Comparison of ENCODE assay signal across 23 cellular contexts in genomic region chr2:151033454-151034248, GRCh38.
DNase-seq lines count a peak whose midpoint lies in the region; ATAC-seq and TF ChIP-seq lines count a peak whose summit lies in the region.
"Had no signal": no experiment of that assay in that cellular context is flagged by ENCODE, and none has a peak within 500 bp of the region (broad histone marks: within the 10 kb centered on the region; RNA-seq: fewer than 3 reads in every experiment).

No MANE protein-coding gene starts in this region.

- in situ Hi-C loops in IMR-90 (cut with MboI; ENCODE audit: low sequenced_read_pairs) (loop anchor here (10.0 to 25.0 kb wide), 2 partner anchors 539 to 1446 kb away; partner anchors contain the start of gene MMADHC), gastrocnemius medialis (cut with MboI; ENCODE audit: low sequenced_read_pairs in 4 of 4) (loop anchor here in 1 of 4 donors (25.0 kb wide), 1 partner anchor 1421 kb away; no protein-coding TSS in a partner anchor)

- H2BK20ac ChIP-seq in IMR-90 (ENCODE audit: low read depth, low read length) (peak overlapping the region; percentile 57), H9 (ENCODE audit: low read depth, low read length, poor library complexity, severe bottlenecking) (no peak overlapping the region)

- no peak overlapping the region for H3T11ph ChIP-seq in H9 (ENCODE audit: low read length)

- BruUV-seq in IMR-90 (replicated peaks; lab: Mats Ljungman, UMichigan): no TSS peak

- no peak for DNase-seq in IMR-90
- peak; percentile 54 for DNase-seq in NCI-H82 treated with DMSO at 0.1 percent for 48 hours (lab: John Stamatoyannopoulos, UW; ENCODE audit: unreplicated experiment)
- peak; percentile 59 for DNase-seq in retinal pigment epithelial cell (ENCODE audit: low read depth)
- no peak for DNase-seq in HEK293T (ENCODE audit: extremely low spot score)
- no peak for DNase-seq in H9
- no peak for DNase-seq in gastrocnemius medialis
- DNase-seq: CD8-positive, alpha-beta T cell; DMS79 treated with DMSO at 0.1 percent for 48 hours; GF-D8; NCI-H1048; NCI-H1417; NCI-H2029 treated with DMSO at 0.1 percent for 48 hours; NCI-H226; NCI-H510A treated with DMSO at 0.1 percent for 48 hours; PC-9 had no signal

- H3K9me1 ChIP-seq in IMR-90 (ENCODE audit: insufficient read depth, low read length): no peaks in the 10 kb centered on the region

- H2AK9ac ChIP-seq in IMR-90 (replicated peaks; ENCODE audit: low read depth, low read length, poor library complexity): no peak overlapping the region

- dilution Hi-C loops in IMR-90 (cut with HindIII; ENCODE audit: low sequenced_read_pairs, unreplicated experiment): no loop called here

- no peak overlapping the region for H4K8ac ChIP-seq in IMR-90 (ENCODE audit: low read depth in 2 of 2, low read length in 2 of 2)
- no peak overlapping the region for H4K8ac ChIP-seq in H9 (replicated peaks; ENCODE audit: insufficient read length, low read depth, low read length)

- no peaks in the 10 kb centered on the region for H4K20me1 ChIP-seq in IMR-90 (ENCODE audit: insufficient read depth, low read length)
- H4K20me1 ChIP-seq in H9 (ENCODE audit: control insufficient read depth, insufficient read depth, insufficient read length): no peaks in the 10 kb centered on the region

- H3K18ac ChIP-seq in IMR-90 (ENCODE audit: low read depth, low read length) (peak overlapping the region; percentile 84), H9 (ENCODE audit: insufficient read length, low read depth, low read length) (no peak overlapping the region)

- CTCF ChIA-PET in IMR-90 (lab: Yijun Ruan, JAX): interaction anchor here (1.4 kb wide), 1 partner anchor 18 kb away, joined by 4 read pairs; no protein-coding TSS in a partner anchor
- CTCF ChIA-PET in HEK293T (lab: Yijun Ruan, JAX): no interaction called here

- H3K14ac ChIP-seq in IMR-90 (replicated peaks; ENCODE audit: low read depth, low read length) (no peak overlapping the region), H9 (ENCODE audit: insufficient read depth, low read length) (no peak overlapping the region)

- peaks cover 0 to 12% (median 0%) of the 10 kb centered on the region in 5 experiments for H3K9me3 Mint-ChIP-seq in brain
- no peaks in the 10 kb centered on the region for H3K9me3 Mint-ChIP-seq in H9
- H3K9me3 Mint-ChIP-seq: CD8-positive, alpha-beta T cell; IgD-negative memory B cell had no signal

- no peaks in the 10 kb centered on the region for H3K79me2 ChIP-seq in H9 (ENCODE audit: insufficient read depth, low read length)

- peak overlapping the region; percentile 33; the same call in 1 of the 2 replicates for H2BK120ac ChIP-seq in IMR-90 (ENCODE audit: low read depth, low read length)
- no peak overlapping the region for H2BK120ac ChIP-seq in H9 (ENCODE audit: low read depth, low read length, poor library complexity, severe bottlenecking)

- peak overlapping the region; percentile 46; the same call in 1 of the 2 replicates for H4K5ac ChIP-seq in IMR-90 (ENCODE audit: low read depth, low read length)
- H4K5ac ChIP-seq in H9 (ENCODE audit: insufficient read length, low read depth, low read length): no peak overlapping the region

- H3K36me3 Mint-ChIP-seq in brain: no peaks in the 10 kb centered on the region
- no peaks in the 10 kb centered on the region for H3K36me3 Mint-ChIP-seq in H9 (ENCODE audit: insufficient read depth in 1 of 3, low read depth in 3 of 3)
- H3K36me3 Mint-ChIP-seq: CD8-positive, alpha-beta T cell; IgD-negative memory B cell had no signal

- H3K56ac ChIP-seq in IMR-90 (ENCODE audit: extremely low read depth, insufficient read depth, low read length) (no peak overlapping the region), H9 (ENCODE audit: insufficient read length, low read depth, low read length) (no peak overlapping the region)

- peaks cover 5% of the 10 kb centered on the region for H3K4me1 ChIP-seq in IMR-90 (ENCODE audit: control insufficient read depth, insufficient read depth, low read length)
- no peaks in the 10 kb centered on the region; the same call in 1 of the 2 replicates for H3K4me1 ChIP-seq in H9 (ENCODE audit: insufficient read depth, low read length)
- H3K4me1 ChIP-seq in gastrocnemius medialis: no peaks in the 10 kb centered on the region
- H3K4me1 ChIP-seq: A549, SJSA1 had no signal

- ATAC-seq in IMR-90 (ENCODE audit: low read depth) (no peak), gastrocnemius medialis (no peak)
- ATAC-seq: A549; CD8-positive, alpha-beta T cell; Right ventricle myocardium inferior had no signal

- TF ChIP-seq POLR2A in IMR-90 (IDR thresholded peaks at IDR 0.05; ENCODE audit: low read depth, low read length) (no peak), gastrocnemius medialis (IDR thresholded peaks at IDR 0.05) (no peak)

- H3K23me2 ChIP-seq in H9 (ENCODE audit: insufficient read length, low read depth, low read length, poor library complexity, severe bottlenecking): no peaks in the 10 kb centered on the region

- H4K91ac ChIP-seq in IMR-90 (ENCODE audit: insufficient read depth, low read depth, low read length) (no peak overlapping the region), H9 (ENCODE audit: insufficient read length, low read depth, low read length) (no peak overlapping the region)

- POLR2A ChIA-PET in IMR-90 (lab: Charles Lee; ENCODE audit: unreplicated experiment) (interaction anchor here (0.6 kb wide), 1 partner anchor 359 kb away, joined by 4 read pairs; no protein-coding TSS in a partner anchor), HEK293T (lab: Yijun Ruan, JAX) (no interaction called here)

- 60% methylated on average over 1 of the region's 4 CpGs; no CpG with 5 or more reads in 1 of the 2 experiments for WGBS in IMR-90 (ENCODE audit: extremely low coverage in 2 of 2, insufficient read length in 1 of 2), 2 experiments
- WGBS in H9 (ENCODE audit: extremely low coverage, insufficient read length, low lambda C conversion rate): no CpG with 5 or more reads among the region's 4 CpGs

- H3K27me3 ChIP-seq in IMR-90 (ENCODE audit: control insufficient read depth, insufficient read depth, low read length) (no peaks in the 10 kb centered on the region), H9 (ENCODE audit: insufficient read depth, low read length) (no peaks in the 10 kb centered on the region), gastrocnemius medialis (no peaks in the 10 kb centered on the region)
- H3K27me3 ChIP-seq: SJSA1 had no signal

- H3K9ac ChIP-seq in IMR-90 (ENCODE audit: low read depth, low read length) (peak overlapping the region; percentile 46; the same call in 1 of the 2 replicates), H9 (ENCODE audit: extremely low read depth, insufficient read length, low read length) (no peak overlapping the region)
- H3K9ac ChIP-seq: KMS-11 had no signal

- no peak overlapping the region for H2AFZ ChIP-seq in IMR-90 (replicated peaks; ENCODE audit: low read length, poor library complexity)
- no peak overlapping the region for H2AFZ ChIP-seq in H9 (ENCODE audit: low read length)
- H2AFZ ChIP-seq: PC-9 had no signal

- no peaks in the 10 kb centered on the region for H3K9me3 ChIP-seq in IMR-90 (ENCODE audit: control insufficient read depth, insufficient read depth, low read length)
- H3K9me3 ChIP-seq in H9 (ENCODE audit: control insufficient read depth, low read depth, low read length): no peaks in the 10 kb centered on the region
- H3K9me3 ChIP-seq in gastrocnemius medialis: no peaks in the 10 kb centered on the region
- H3K9me3 ChIP-seq: A549, SJSA1 had no signal

- H2AK5ac ChIP-seq in IMR-90 (ENCODE audit: low read depth, low read length) (no peak overlapping the region; the same call in 1 of the 2 replicates), H9 (ENCODE audit: insufficient read length, low read length) (no peak overlapping the region)

- H3K27me3 Mint-ChIP-seq in brain: peaks cover 3% of the 10 kb centered on the region
- no peaks in the 10 kb centered on the region for H3K27me3 Mint-ChIP-seq in H9 (ENCODE audit: low read depth)

- TF ChIP-seq CTCF in IMR-90 (conservative IDR thresholded peaks at IDR 0.05; ENCODE audit: low read depth, low read length) (no peak), brain (conservative IDR thresholded peaks at IDR 0.05) (no peak), retinal pigment epithelial cell (conservative IDR thresholded peaks at IDR 0.05; ENCODE audit: low read depth, low read length) (no peak), H9 (conservative IDR thresholded peaks at IDR 0.05) (no peak), gastrocnemius medialis (IDR thresholded peaks at IDR 0.05 in 4 of 5, conservative IDR thresholded peaks at IDR 0.05 in 1 of 5) (no peak)

- H3K4me3 ChIP-seq in IMR-90 (ENCODE audit: insufficient read depth, low read depth, low read length): no peak overlapping the region
- H3K4me3 ChIP-seq in retinal pigment epithelial cell (ENCODE audit: low read length): no peak overlapping the region
- no peak overlapping the region for H3K4me3 ChIP-seq in gastrocnemius medialis
- H3K4me3 ChIP-seq: A549, PC-9, SJSA1 had no signal

- no peak overlapping the region for H3K23ac ChIP-seq in IMR-90 (ENCODE audit: low read depth, low read length)
- no peak overlapping the region for H3K23ac ChIP-seq in H9 (ENCODE audit: insufficient read length, low read depth, low read length)

- H3K4ac ChIP-seq in IMR-90 (ENCODE audit: low read depth, low read length) (peak overlapping the region; percentile 47; the same call in 1 of the 2 replicates), H9 (ENCODE audit: low read depth, low read length) (no peak overlapping the region)

- H3K79me1 ChIP-seq in IMR-90 (ENCODE audit: low read depth in 1 of 2, low read length in 2 of 2) (no peaks in the 10 kb centered on the region), H9 (ENCODE audit: insufficient read depth, low read depth, low read length, poor library complexity, severe bottlenecking) (no peaks in the 10 kb centered on the region)

- H2BK15ac ChIP-seq in IMR-90 (ENCODE audit: low read depth, low read length) (peak overlapping the region; percentile 6; the same call in 1 of the 3 replicates), H9 (ENCODE audit: low read depth, low read length) (no peak overlapping the region)

- H3K27ac Mint-ChIP-seq in brain (peak overlapping the region; percentile 2 to 93 (median 48)), H9 (no peak overlapping the region; a peak in 1 of 7 replicates)
- H3K27ac Mint-ChIP-seq: B cell; CD8-positive, alpha-beta T cell; IgD-negative memory B cell had no signal

- H3K4me3 Mint-ChIP-seq in brain: peak overlapping the region in 1 of 5 experiments; percentile 5
- H3K4me3 Mint-ChIP-seq in H9: no peak overlapping the region
- H3K4me3 Mint-ChIP-seq: B cell; CD8-positive, alpha-beta T cell had no signal

- no peak overlapping the region for H2BK12ac ChIP-seq in H9 (ENCODE audit: insufficient read length, low read depth, low read length)

- peak overlapping the region; percentile 40 for H2BK5ac ChIP-seq in IMR-90 (ENCODE audit: low read depth, low read length, poor library complexity, severe bottlenecking)
- no peak overlapping the region for H2BK5ac ChIP-seq in H9 (ENCODE audit: insufficient read length, low read length)

- TF ChIP-seq RAD21 in IMR-90 (IDR thresholded peaks at IDR 0.05; ENCODE audit: low read length): no peak

- H3K4me2 ChIP-seq in IMR-90 (ENCODE audit: low read depth, low read length): no peak overlapping the region
- H3K4me2 ChIP-seq in H9 (ENCODE audit: insufficient read depth, insufficient read length, low read length): no peak overlapping the region
- H3K4me2 ChIP-seq: A549, KMS-11, PC-9 had no signal

- intact Hi-C loops in IMR-90 (cut with micrococcal nuclease) (loop anchor here (2.0 to 10.0 kb wide), 4 partner anchors 205 to 546 kb away; partner anchors contain the start of gene RND3), gastrocnemius medialis (cut with DNase I; ENCODE audit: low total_unique reads) (no loop called here)

- H3K36me3 ChIP-seq in IMR-90 (ENCODE audit: control insufficient read depth, insufficient read depth, low read length) (no peaks in the 10 kb centered on the region), gastrocnemius medialis (no peaks in the 10 kb centered on the region)
- H3K36me3 ChIP-seq: SJSA1 had no signal

- peak overlapping the region; percentile 86; the same call in 1 of the 2 replicates for H3K27ac ChIP-seq in IMR-90 (ENCODE audit: insufficient read depth, low read length)
- H3K27ac ChIP-seq in H9 (ENCODE audit: insufficient read length, low read depth, low read length): no peak overlapping the region
- H3K27ac ChIP-seq in gastrocnemius medialis: no peak overlapping the region
- H3K27ac ChIP-seq: A549, C4-2B, KMS-11, PC-9, SJSA1 had no signal

- H3K4me1 Mint-ChIP-seq in brain (peaks cover 36% of the 10 kb centered on the region), H9 (peaks cover 0 to 10% of the 10 kb centered on the region in 2 experiments; a peak in 2 of 4 replicates)
- H3K4me1 Mint-ChIP-seq: B cell had no signal

Comparison
In these comparisons a context has a peak if more than half of its experiments do, and no peak if none do; other contexts are left out.
1. DNase-seq: peak in NCI-H82 treated with DMSO at 0.1 percent for 48 hours (single experiment) and retinal pigment epithelial cell (single experiment); none in IMR-90 (single experiment), HEK293T (single experiment), H9 (single experiment) and gastrocnemius medialis (0 of 2).
2. H3K27ac Mint-ChIP-seq: peak in brain (5 of 5); none in H9 (0 of 3).